Comparison of ENCODE assay signal across 8 cellular contexts in the genomic region with DNA sequence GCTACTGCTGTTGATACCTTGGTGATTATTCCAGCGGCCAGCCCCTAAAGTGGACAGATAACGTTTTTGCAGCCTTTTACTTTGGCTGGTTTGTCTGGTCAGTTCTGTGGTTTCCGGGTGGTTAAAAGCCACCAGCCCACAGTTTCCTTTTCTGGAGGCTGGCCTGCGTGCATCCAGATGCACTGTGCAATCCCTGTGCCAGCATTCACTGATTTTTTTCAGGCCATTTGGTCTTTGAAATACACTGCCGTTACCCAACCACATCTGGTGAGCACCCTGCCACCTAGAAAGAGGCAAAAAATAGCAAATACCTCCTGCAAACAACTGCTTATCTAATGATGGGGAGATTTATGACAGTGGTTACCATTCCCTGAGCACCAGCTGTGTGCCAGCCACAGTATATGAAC. TPM values are rescaled to one million over a fixed set of nuclear protein-coding genes. Genes with fewer than 3 reads are reported as not detected.
A peak's percentile ranks its signal among the peaks of the same experiment; 100 is the strongest.
DNase-seq lines count a peak whose midpoint lies in the region; ATAC-seq and TF ChIP-seq lines count a peak whose summit lies in the region.

No MANE protein-coding gene starts in this region.

- H3K4me3 ChIP-seq in BJ (ENCODE audit: low read depth, low read length), result peak overlapping the region; percentile 56
- peak overlapping the region; percentile 78 for H3K4me3 ChIP-seq in fibroblast of mammary gland (ENCODE audit: control insufficient read depth, low read depth, low read length)

- CTCF ChIA-PET in BJ (lab: Yijun Ruan, JAX), result no interaction called here

- H3K27me3 Mint-ChIP-seq in nephron (ENCODE audit: low read depth), result no peaks in the 10 kb centered on the region

- no peak for DNase-seq in BJ (ENCODE audit: low read depth)
- peak; percentile 14 for DNase-seq in T1000 (lab: John Stamatoyannopoulos, UW)
- DNase-seq in fibroblast of mammary gland (ENCODE audit: low read depth), result peak; percentile 74
- DNase-seq in occipital lobe (lab: John Stamatoyannopoulos, UW), result no peak

- POLR2A ChIA-PET in BJ (lab: Charles Lee), result no interaction called here

- H3K27ac Mint-ChIP-seq in nephron, result peak overlapping the region in 2 of 3 experiments; percentile 52 to 80

- ATAC-seq in GM19035 (IDR thresholded peaks at IDR 0.05; ENCODE audit: unreplicated experiment) (peak; percentile 14), HG03460 (IDR thresholded peaks at IDR 0.05; ENCODE audit: unreplicated experiment) (peak; percentile 8), HG02981 (IDR thresholded peaks at IDR 0.05; ENCODE audit: unreplicated experiment) (no peak)

- no peaks in the 10 kb centered on the region for H3K9me3 Mint-ChIP-seq in nephron

- peak overlapping the region; percentile 80 to 89 (median 85) for H3K4me3 Mint-ChIP-seq in nephron

- no peaks in the 10 kb centered on the region for H3K27me3 ChIP-seq in BJ (ENCODE audit: control insufficient read depth, insufficient read depth, low read length)

- H3K36me3 ChIP-seq in BJ (ENCODE audit: control insufficient read depth, insufficient read depth, low read length), result no peaks in the 10 kb centered on the region

- H3K4me1 Mint-ChIP-seq in nephron, result peaks cover 9% of the 10 kb centered on the region

- TF ChIP-seq CTCF in BJ (IDR thresholded peaks at IDR 0.05; ENCODE audit: insufficient read depth, low read depth, low read length) (no peak), fibroblast of mammary gland (conservative IDR thresholded peaks at IDR 0.05; ENCODE audit: control insufficient read depth, insufficient read depth, low read depth, low read length) (no peak), nephron (IDR thresholded peaks at IDR 0.05; ENCODE audit: unreplicated experiment in 3 of 3) (no peak)

- no peaks in the 10 kb centered on the region for H3K36me3 Mint-ChIP-seq in nephron (ENCODE audit: low read depth)

RNA-seq across cellular contexts. Expression of gene NUDT7, which starts 0.8 kb away (rescaled TPM):
- polyA plus RNA-seq in BJ (2011; rRNA removed), result 3.9 and 5.2 TPM in 2 replicates
- polyA minus RNA-seq in BJ (2011; rRNA and poly(A)+ RNA removed), result 1.5 and 3.6 TPM in 2 replicates
- 2.7 TPM for total RNA-seq in occipital lobe

Comparison
In these comparisons a context has a peak if more than half of its experiments do, and no peak if none do; other contexts are left out.
1. DNase-seq: peak in T1000 (single experiment) and fibroblast of mammary gland (single experiment); none in BJ (single experiment) and occipital lobe (single experiment).